Comparison of ENCODE assay signal across 22 cellular contexts in genomic region chr11:65844231-65844872, GRCh38. TPM values are rescaled to one million over a fixed set of nuclear protein-coding genes. Genes with fewer than 3 reads are reported as not detected.
DNase-seq lines count a peak whose midpoint lies in the region; ATAC-seq, FAIRE-seq and TF ChIP-seq lines count a peak whose summit lies in the region.
"Had no signal": no experiment of that assay in that cellular context is flagged by ENCODE, and none has a peak within 500 bp of the region (broad histone marks: within the 10 kb centered on the region; RNA-seq: fewer than 3 reads in every experiment).

No MANE protein-coding gene starts in this region.

- ATAC-seq in HepG2, result peak; percentile 68
- no peak for ATAC-seq in right lobe of liver
- ATAC-seq in GM23338, result no peak

- no peaks in the 10 kb centered on the region for H3K4me1 Mint-ChIP-seq in GM23338

- intact Hi-C loops in HepG2 (cut with micrococcal nuclease; ENCODE audit: unreplicated experiment), result no loop called here
- intact Hi-C loops in right lobe of liver (cut with DNase I), result no loop called here
- intact Hi-C loops in posterior vena cava (cut with DNase I), result no loop called here
- intact Hi-C loops in uterus (cut with DNase I; ENCODE audit: low total_unique reads), result no loop called here

- H3K27me3 ChIP-seq in HepG2 (ENCODE audit: control insufficient read depth in 1 of 2, insufficient read depth in 2 of 2, low read length in 2 of 2) (no peaks in the 10 kb centered on the region), right lobe of liver (no peaks in the 10 kb centered on the region), hepatocyte (no peaks in the 10 kb centered on the region), GM23338 (ENCODE audit: insufficient read depth) (no peaks in the 10 kb centered on the region), uterus (no peaks in the 10 kb centered on the region)
- H3K27me3 ChIP-seq: BE2C had no signal

- in situ Hi-C loops in HepG2 (cut with HindIII; ENCODE audit: extremely low pct_ligation_motif_present, low pct_unique_long_range_greater_than_20kb), result no loop called here

- no peak for FAIRE-seq in HepG2 (lab: Jason Lieb, UNC)
- FAIRE-seq: GM19239 had no signal

- H3K4me1 ChIP-seq in HepG2 (ENCODE audit: insufficient read depth, low read length) (peaks cover 44% of the 10 kb centered on the region), right lobe of liver (no peaks in the 10 kb centered on the region), hepatocyte (ENCODE audit: insufficient read depth) (peaks cover 8% of the 10 kb centered on the region), GM23338 (ENCODE audit: insufficient read depth) (no peaks in the 10 kb centered on the region; the same call in 1 of the 2 replicates), uterus (no peaks in the 10 kb centered on the region)
- H3K4me1 ChIP-seq: BE2C had no signal

- no peak for TF ChIP-seq POLR2A in HepG2 (IDR thresholded peaks at IDR 0.05; ENCODE audit: insufficient read depth in 1 of 2, low read depth in 2 of 2, low read length in 2 of 2)
- TF ChIP-seq POLR2A in right lobe of liver (IDR thresholded peaks at IDR 0.05), result no peak
- TF ChIP-seq POLR2A in uterus (IDR thresholded peaks at IDR 0.05), result no peak

- no peaks in the 10 kb centered on the region for H3K36me3 ChIP-seq in HepG2 (replicated peaks in 1 of 2; ENCODE audit: control insufficient read depth in 1 of 2, insufficient read depth in 2 of 2, low read length in 2 of 2)
- H3K36me3 ChIP-seq in right lobe of liver, result no peaks in the 10 kb centered on the region
- no peaks in the 10 kb centered on the region for H3K36me3 ChIP-seq in hepatocyte (replicated peaks; ENCODE audit: insufficient read depth, low read depth)
- no peaks in the 10 kb centered on the region for H3K36me3 ChIP-seq in GM23338 (ENCODE audit: insufficient read depth)
- no peaks in the 10 kb centered on the region for H3K36me3 ChIP-seq in uterus
- H3K36me3 ChIP-seq: BE2C had no signal

- no peak overlapping the region for H3K27ac Mint-ChIP-seq in GM23338

- H3K9ac ChIP-seq in HepG2 (ENCODE audit: insufficient read depth, low read depth, low read length), result 0 out of 2 replicates have a peak overlapping the region, but pooled peaks have one; percentile 7
- H3K9ac ChIP-seq: KMS-11, SK-N-SH had no signal

- no peaks in the 10 kb centered on the region for H3K9me3 ChIP-seq in HepG2 (ENCODE audit: low read length)
- H3K9me3 ChIP-seq in right lobe of liver, result no peaks in the 10 kb centered on the region
- no peaks in the 10 kb centered on the region for H3K9me3 ChIP-seq in hepatocyte (ENCODE audit: low read depth)
- no peaks in the 10 kb centered on the region for H3K9me3 ChIP-seq in uterus
- H3K9me3 ChIP-seq: BE2C, SK-N-SH had no signal

- H3K4me2 ChIP-seq in HepG2 (ENCODE audit: low read depth, low read length) (peak overlapping the region; percentile 52), hepatocyte (peak overlapping the region; percentile 43), GM23338 (no peak overlapping the region)
- H3K4me2 ChIP-seq: KMS-11, SK-N-SH had no signal

- TF ChIP-seq CTCF in HepG2 (CRISPR knock-in tag; IDR thresholded peaks at IDR 0.05) (no peak), right lobe of liver (IDR thresholded peaks at IDR 0.05) (no peak), hepatocyte (IDR thresholded peaks at IDR 0.05; ENCODE audit: poor library complexity) (no peak), GM23338 (conservative IDR thresholded peaks at IDR 0.05; ENCODE audit: low read depth in 2 of 2) (no peak), uterus (IDR thresholded peaks at IDR 0.05) (no peak)

- H3F3A ChIP-seq in GM23338 (replicated peaks; ENCODE audit: low read depth), result no peaks in the 10 kb centered on the region; the same call in 1 of the 2 replicates

- no peak overlapping the region for H2AFZ ChIP-seq in HepG2 (ENCODE audit: low read length)
- no peak overlapping the region for H2AFZ ChIP-seq in hepatocyte
- H2AFZ ChIP-seq in GM23338, result no peak overlapping the region

- H3K4me3 Mint-ChIP-seq in GM23338, result no peak overlapping the region

- TF ChIP-seq RAD21 in HepG2 (CRISPR knock-in tag; IDR thresholded peaks at IDR 0.05), result no peak

- H3K79me2 ChIP-seq in HepG2 (ENCODE audit: insufficient read depth, low read length) (no peaks in the 10 kb centered on the region), hepatocyte (no peaks in the 10 kb centered on the region), GM23338 (replicated peaks; ENCODE audit: insufficient read depth) (no peaks in the 10 kb centered on the region)

- H3K9me3 Mint-ChIP-seq in GM23338, result no peaks in the 10 kb centered on the region

- H3K4me3 ChIP-seq in HepG2 (replicated peaks in 1 of 3; ENCODE audit: insufficient read depth in 1 of 3, low read depth in 2 of 3, low read length in 3 of 3), result peak overlapping the region in 1 of 3 experiments; percentile 41; a peak in 2 of 6 replicates
- H3K4me3 ChIP-seq in right lobe of liver, result no peak overlapping the region
- H3K4me3 ChIP-seq in hepatocyte, result no peak overlapping the region
- no peak overlapping the region for H3K4me3 ChIP-seq in GM23338
- no peak overlapping the region for H3K4me3 ChIP-seq in uterus

- peaks cover 7% of the 10 kb centered on the region for H3K27me3 Mint-ChIP-seq in GM23338 (ENCODE audit: insufficient read depth, low read depth, poor library complexity)

- 8% methylated on average over 10 of the region's 10 CpGs for WGBS in HepG2 (ENCODE audit: low lambda C conversion rate)
- 74% methylated on average over 8 of the region's 10 CpGs for WGBS in right lobe of liver (ENCODE audit: insufficient coverage, low coverage, low lambda C conversion rate, missing lambda C conversion rate)
- WGBS in hepatocyte (ENCODE audit: low lambda C conversion rate, missing lambda C conversion rate), result 76% methylated on average over 10 of the region's 10 CpGs

- no TSS peak for BruUV-seq in HepG2 (replicated peaks; lab: Mats Ljungman, UMichigan)

- POLR2A ChIA-PET in HepG2 (lab: Yijun Ruan, JAX), result interaction anchor here (0.7 to 1.9 kb wide), 5 partner anchors 15 to 181 kb away, joined by 3 to 4 read pairs (median 4); partner anchors contain the start of genes CCDC85B, MUS81 and RELA

- TF ChIP-seq EP300 in HepG2 (IDR thresholded peaks at IDR 0.05; ENCODE audit: low read depth in 2 of 2, low read length in 2 of 2) (peak in 1 of 2 experiments; percentile 42; a peak in 2 of 4 replicates), HepG2 (CRISPR knock-in tag; IDR thresholded peaks at IDR 0.05; ENCODE audit: borderline replicate concordance) (no peak)

- DNase-seq in HepG2 (ENCODE audit: low spot score) (peak; percentile 80), right lobe of liver (no peak), hepatocyte (ENCODE audit: low spot score) (peak; percentile 22), posterior vena cava (ENCODE audit: low spot score) (peak; percentile 15), GM23338 (ENCODE audit: low spot score) (no peak), uterus (no peak), MV-4-11 (lab: John Stamatoyannopoulos, UW) (no peak), NCI-H1048 (lab: John Stamatoyannopoulos, UW) (no peak)
- DNase-seq: 8988T, ACHN, BE2C, H7, IMR-90, NCI-H1105, NCI-H1436 treated with DMSO at 0.1 percent for 48 hours, NCI-H2029, NCI-H446, NCI-H524 treated with DMSO at 0.1 percent for 48 hours, NCI-H774, SK-N-SH had no signal

- H4K20me1 ChIP-seq in HepG2 (ENCODE audit: insufficient read depth, low read length), result no peaks in the 10 kb centered on the region
- no peaks in the 10 kb centered on the region for H4K20me1 ChIP-seq in hepatocyte (ENCODE audit: insufficient read depth, poor library complexity, severe bottlenecking)
- H4K20me1 ChIP-seq in GM23338 (replicated peaks; ENCODE audit: insufficient read depth), result no peaks in the 10 kb centered on the region; the same call in 1 of the 2 replicates

- H3K9me2 ChIP-seq in hepatocyte (replicated peaks; ENCODE audit: insufficient read depth) (no peaks in the 10 kb centered on the region), GM23338 (ENCODE audit: insufficient read depth) (no peaks in the 10 kb centered on the region)
- H3K9me2 ChIP-seq: SK-N-SH had no signal

- H3K36me3 Mint-ChIP-seq in GM23338 (ENCODE audit: low read depth), result no peaks in the 10 kb centered on the region

- CTCF ChIA-PET in HepG2 (lab: Yijun Ruan, JAX; ENCODE audit: low intra/inter-chr PET ratio, low total read pairs), result no interaction called here

- H3K27ac ChIP-seq in HepG2 (ENCODE audit: extremely low read length, insufficient read depth, low read length), result peak overlapping the region; percentile 67
- H3K27ac ChIP-seq in right lobe of liver, result no peak overlapping the region
- H3K27ac ChIP-seq in hepatocyte, result peak overlapping the region; percentile 75
- no peak overlapping the region for H3K27ac ChIP-seq in GM23338 (ENCODE audit: low read depth)
- no peak overlapping the region for H3K27ac ChIP-seq in uterus
- H3K27ac ChIP-seq: KMS-11 had no signal

RNA-seq across cellular contexts. Expression of gene SNX32, which starts 10.6 kb away (rescaled TPM):
- total RNA-seq in HepG2 (2016; rRNA removed; fragmentation: Illumina TruSeq; extraction: Trizol), result 0.09 TPM in 1 of 2 replicates, not detected in the other
- total RNA-seq in HepG2 (2016; cell fraction: cytosol; rRNA removed; fragmentation: Illumina TruSeq; extraction: Trizol; ENCODE audit: low read depth), result not detected in 2 replicates
- total RNA-seq in HepG2 (2016; cell fraction: insoluble cytoplasmic fraction; rRNA removed; fragmentation: Illumina TruSeq; extraction: Trizol), result 0.17 TPM in 1 of 2 replicates, not detected in the other
- total RNA-seq in HepG2 (2016; cell fraction: membrane; rRNA removed; fragmentation: Illumina TruSeq; extraction: Trizol), result not detected in 2 replicates
- 0.16 TPM in 1 of 2 replicates, not detected in the other for total RNA-seq in HepG2 (2016; cell fraction: nucleus; rRNA removed; fragmentation: Illumina TruSeq; extraction: Trizol)
- polyA plus RNA-seq in HepG2 (2011; rRNA removed), result 0.29 and 0.34 TPM in 2 replicates
- polyA plus RNA-seq in HepG2 (2011; cell fraction: cytosol; rRNA removed), result 0.08 and 0.30 TPM in 2 replicates
- polyA plus RNA-seq in HepG2 (2011; cell fraction: nucleus; rRNA removed), result 4.2 and 5.7 TPM in 2 replicates
- 0.19 and 0.35 TPM in 2 replicates for polyA plus RNA-seq in HepG2 (2012)
- polyA plus RNA-seq in HepG2 (2016; cell fraction: cytosol; fragmentation: Illumina TruSeq; extraction: Trizol; ENCODE audit: low read depth), result 0.17 TPM in 1 of 2 replicates, not detected in the other
- polyA plus RNA-seq in HepG2 (2016; cell fraction: insoluble cytoplasmic fraction; fragmentation: Illumina TruSeq; extraction: Trizol; ENCODE audit: low read depth), result 0.19 TPM in 1 of 2 replicates, not detected in the other
- 0.08 and 0.22 TPM in 2 replicates for polyA plus RNA-seq in HepG2 (2016; cell fraction: membrane; fragmentation: Illumina TruSeq; extraction: Trizol; ENCODE audit: low read depth)
- 0.52 and 0.55 TPM in 2 replicates for polyA plus RNA-seq in HepG2 (2016; cell fraction: nucleus; fragmentation: Illumina TruSeq; extraction: Trizol; ENCODE audit: insufficient read depth, low read depth)
- polyA minus RNA-seq in HepG2 (2011; rRNA and poly(A)+ RNA removed; ENCODE audit: low replicate concordance), result 0.30 and 0.86 TPM in 2 replicates
- not detected in 2 replicates for polyA minus RNA-seq in HepG2 (2011; cell fraction: cytosol; rRNA and poly(A)+ RNA removed)
- polyA minus RNA-seq in HepG2 (2011; cell fraction: nucleus; rRNA and poly(A)+ RNA removed), result 0.75 and 1.4 TPM in 2 replicates
- total RNA-seq in right lobe of liver, result under 1 TPM in 3 of 6 experiments, not detected in 3; 0.16 to 0.37 (median 0.31) TPM
- total RNA-seq in hepatocyte, result 2.3 and 2.9 TPM in 2 replicates
- polyA plus RNA-seq in hepatocyte, result 5.1 and 6.0 TPM in 2 replicates
- under 1 TPM; 0.52 to 0.65 TPM for total RNA-seq in posterior vena cava
- 0.49 TPM in 1 of 2 replicates, not detected in the other for total RNA-seq in GM23338 (2014; rRNA removed; shearing (Covaris generic))
- 1.2 and 2.4 TPM in 2 replicates for polyA plus RNA-seq in GM23338 (2016; fragmentation: Nextera tagmentation; extraction: Ambion mirVana)
- 1 to 10 TPM in 1 of 4 donors, under 1 TPM in 1, not detected in 2; 0.58 to 2.6 TPM for total RNA-seq in uterus

RNA-seq across cellular contexts. Expression of gene CFL1, which starts 13.6 kb away (rescaled TPM):
- total RNA-seq in HepG2 (2016; rRNA removed; fragmentation: Illumina TruSeq; extraction: Trizol), result 383 and 458 TPM in 2 replicates
- 49.6 and 56.4 TPM in 2 replicates for total RNA-seq in HepG2 (2016; cell fraction: cytosol; rRNA removed; fragmentation: Illumina TruSeq; extraction: Trizol; ENCODE audit: low read depth)
- total RNA-seq in HepG2 (2016; cell fraction: insoluble cytoplasmic fraction; rRNA removed; fragmentation: Illumina TruSeq; extraction: Trizol), result 365 and 431 TPM in 2 replicates
- 92.4 and 99.4 TPM in 2 replicates for total RNA-seq in HepG2 (2016; cell fraction: membrane; rRNA removed; fragmentation: Illumina TruSeq; extraction: Trizol)
- total RNA-seq in HepG2 (2016; cell fraction: nucleus; rRNA removed; fragmentation: Illumina TruSeq; extraction: Trizol), result 154 and 171 TPM in 2 replicates
- 347 and 379 TPM in 2 replicates for polyA plus RNA-seq in HepG2 (2011; rRNA removed)
- 649 and 884 TPM in 2 replicates for polyA plus RNA-seq in HepG2 (2011; cell fraction: cytosol; rRNA removed)
- 218 and 244 TPM in 2 replicates for polyA plus RNA-seq in HepG2 (2011; cell fraction: nucleus; rRNA removed)
- polyA plus RNA-seq in HepG2 (2012), result 289 and 295 TPM in 2 replicates
- polyA plus RNA-seq in HepG2 (2016; cell fraction: cytosol; fragmentation: Illumina TruSeq; extraction: Trizol; ENCODE audit: low read depth), result 112 and 116 TPM in 2 replicates
- polyA plus RNA-seq in HepG2 (2016; cell fraction: insoluble cytoplasmic fraction; fragmentation: Illumina TruSeq; extraction: Trizol; ENCODE audit: low read depth), result 879 and 1,116 TPM in 2 replicates
- polyA plus RNA-seq in HepG2 (2016; cell fraction: membrane; fragmentation: Illumina TruSeq; extraction: Trizol; ENCODE audit: low read depth), result 173 and 178 TPM in 2 replicates
- polyA plus RNA-seq in HepG2 (2016; cell fraction: nucleus; fragmentation: Illumina TruSeq; extraction: Trizol; ENCODE audit: insufficient read depth, low read depth), result 427 and 437 TPM in 2 replicates
- 360 and 1,083 TPM in 2 replicates for polyA minus RNA-seq in HepG2 (2011; rRNA and poly(A)+ RNA removed; ENCODE audit: low replicate concordance)
- 284 and 320 TPM in 2 replicates for polyA minus RNA-seq in HepG2 (2011; cell fraction: cytosol; rRNA and poly(A)+ RNA removed)
- 153 and 218 TPM in 2 replicates for polyA minus RNA-seq in HepG2 (2011; cell fraction: nucleus; rRNA and poly(A)+ RNA removed)
- total RNA-seq in right lobe of liver, result 100 to 1,000 TPM; 219 to 503 (median 313) TPM
- total RNA-seq in hepatocyte, result 720 and 758 TPM in 2 replicates
- polyA plus RNA-seq in hepatocyte, result 1,698 and 1,708 TPM in 2 replicates
- 100 to 1,000 TPM; 697 to 707 TPM for total RNA-seq in posterior vena cava
- 981 and 1,393 TPM in 2 replicates for total RNA-seq in GM23338 (2014; rRNA removed; shearing (Covaris generic))
- polyA plus RNA-seq in GM23338 (2016; fragmentation: Nextera tagmentation; extraction: Ambion mirVana), result 1,996 and 2,124 TPM in 2 replicates
- total RNA-seq in uterus, result 100 to 1,000 TPM; 227 to 514 (median 399) TPM

RNA-seq across cellular contexts. Expression of gene MUS81, which starts 15.9 kb away (rescaled TPM):
- total RNA-seq in HepG2 (2016; rRNA removed; fragmentation: Illumina TruSeq; extraction: Trizol) (13.2 and 25.6 TPM in 2 replicates), right lobe of liver (10 to 100 TPM; 14.0 to 25.6 (median 19.7) TPM), hepatocyte (22.3 and 23.8 TPM in 2 replicates), posterior vena cava (10 to 100 TPM; 41.8 to 48.2 TPM), uterus (100 to 1,000 TPM in 1 of 4 donors, 10 to 100 TPM in 3; 28.8 to 108 (median 75.0) TPM)
- 9.1 and 9.8 TPM in 2 replicates for total RNA-seq in HepG2 (2016; cell fraction: cytosol; rRNA removed; fragmentation: Illumina TruSeq; extraction: Trizol; ENCODE audit: low read depth)
- total RNA-seq in HepG2 (2016; cell fraction: insoluble cytoplasmic fraction; rRNA removed; fragmentation: Illumina TruSeq; extraction: Trizol), result 10.0 and 23.4 TPM in 2 replicates
- 9.8 and 11.9 TPM in 2 replicates for total RNA-seq in HepG2 (2016; cell fraction: membrane; rRNA removed; fragmentation: Illumina TruSeq; extraction: Trizol)
- 33.1 and 33.6 TPM in 2 replicates for total RNA-seq in HepG2 (2016; cell fraction: nucleus; rRNA removed; fragmentation: Illumina TruSeq; extraction: Trizol)
- polyA plus RNA-seq in HepG2 (2011; rRNA removed) (30.2 and 43.6 TPM in 2 replicates), hepatocyte (47.0 and 51.7 TPM in 2 replicates), GM23338 (2016; fragmentation: Nextera tagmentation; extraction: Ambion mirVana) (38.5 and 39.1 TPM in 2 replicates)
- polyA plus RNA-seq in HepG2 (2011; cell fraction: cytosol; rRNA removed), result 9.6 and 15.1 TPM in 2 replicates
- 256 and 293 TPM in 2 replicates for polyA plus RNA-seq in HepG2 (2011; cell fraction: nucleus; rRNA removed)
- 17.9 and 34.3 TPM in 2 replicates for polyA plus RNA-seq in HepG2 (2012)
- polyA plus RNA-seq in HepG2 (2016; cell fraction: cytosol; fragmentation: Illumina TruSeq; extraction: Trizol; ENCODE audit: low read depth), result 5.3 and 7.5 TPM in 2 replicates
- polyA plus RNA-seq in HepG2 (2016; cell fraction: insoluble cytoplasmic fraction; fragmentation: Illumina TruSeq; extraction: Trizol; ENCODE audit: low read depth), result 10.0 and 14.2 TPM in 2 replicates
- polyA plus RNA-seq in HepG2 (2016; cell fraction: membrane; fragmentation: Illumina TruSeq; extraction: Trizol; ENCODE audit: low read depth), result 9.0 and 9.4 TPM in 2 replicates
- polyA plus RNA-seq in HepG2 (2016; cell fraction: nucleus; fragmentation: Illumina TruSeq; extraction: Trizol; ENCODE audit: insufficient read depth, low read depth), result 70.1 TPM in 2 replicates
- polyA minus RNA-seq in HepG2 (2011; rRNA and poly(A)+ RNA removed; ENCODE audit: low replicate concordance), result 21.4 and 58.7 TPM in 2 replicates
- polyA minus RNA-seq in HepG2 (2011; cell fraction: cytosol; rRNA and poly(A)+ RNA removed), result 5.5 and 5.8 TPM in 2 replicates
- 60.9 and 66.5 TPM in 2 replicates for polyA minus RNA-seq in HepG2 (2011; cell fraction: nucleus; rRNA and poly(A)+ RNA removed)
- 35.5 and 48.6 TPM in 2 replicates for total RNA-seq in GM23338 (2014; rRNA removed; shearing (Covaris generic))

RNA-seq across cellular contexts. Expression of gene EFEMP2, which starts 28.2 kb away (rescaled TPM):
- 3.7 and 7.4 TPM in 2 replicates for total RNA-seq in HepG2 (2016; rRNA removed; fragmentation: Illumina TruSeq; extraction: Trizol)
- 15.2 and 15.7 TPM in 2 replicates for total RNA-seq in HepG2 (2016; cell fraction: cytosol; rRNA removed; fragmentation: Illumina TruSeq; extraction: Trizol; ENCODE audit: low read depth)
- 3.7 and 8.2 TPM in 2 replicates for total RNA-seq in HepG2 (2016; cell fraction: insoluble cytoplasmic fraction; rRNA removed; fragmentation: Illumina TruSeq; extraction: Trizol)
- total RNA-seq in HepG2 (2016; cell fraction: membrane; rRNA removed; fragmentation: Illumina TruSeq; extraction: Trizol), result 12.4 and 16.0 TPM in 2 replicates
- 7.8 and 14.5 TPM in 2 replicates for total RNA-seq in HepG2 (2016; cell fraction: nucleus; rRNA removed; fragmentation: Illumina TruSeq; extraction: Trizol)
- polyA plus RNA-seq in HepG2 (2011; rRNA removed), result 29.7 and 34.3 TPM in 2 replicates
- polyA plus RNA-seq in HepG2 (2011; cell fraction: cytosol; rRNA removed), result 17.6 and 22.8 TPM in 2 replicates
- 150 and 216 TPM in 2 replicates for polyA plus RNA-seq in HepG2 (2011; cell fraction: nucleus; rRNA removed)
- polyA plus RNA-seq in HepG2 (2012), result 12.1 and 14.4 TPM in 2 replicates
- polyA plus RNA-seq in HepG2 (2016; cell fraction: cytosol; fragmentation: Illumina TruSeq; extraction: Trizol; ENCODE audit: low read depth), result 19.2 and 19.9 TPM in 2 replicates
- 5.8 and 5.9 TPM in 2 replicates for polyA plus RNA-seq in HepG2 (2016; cell fraction: insoluble cytoplasmic fraction; fragmentation: Illumina TruSeq; extraction: Trizol; ENCODE audit: low read depth)
- polyA plus RNA-seq in HepG2 (2016; cell fraction: membrane; fragmentation: Illumina TruSeq; extraction: Trizol; ENCODE audit: low read depth), result 18.0 and 19.9 TPM in 2 replicates
- 20.2 and 23.5 TPM in 2 replicates for polyA plus RNA-seq in HepG2 (2016; cell fraction: nucleus; fragmentation: Illumina TruSeq; extraction: Trizol; ENCODE audit: insufficient read depth, low read depth)
- polyA minus RNA-seq in HepG2 (2011; rRNA and poly(A)+ RNA removed; ENCODE audit: low replicate concordance), result 2.1 and 18.1 TPM in 2 replicates
- 4.1 and 4.8 TPM in 2 replicates for polyA minus RNA-seq in HepG2 (2011; cell fraction: cytosol; rRNA and poly(A)+ RNA removed)
- polyA minus RNA-seq in HepG2 (2011; cell fraction: nucleus; rRNA and poly(A)+ RNA removed), result 14.5 and 17.7 TPM in 2 replicates
- 10 to 100 TPM in 1 of 6 experiments, 1 to 10 TPM in 5; 5.1 to 13.9 (median 7.8) TPM for total RNA-seq in right lobe of liver
- total RNA-seq in hepatocyte, result 65.2 and 69.7 TPM in 2 replicates
- 197 and 230 TPM in 2 replicates for polyA plus RNA-seq in hepatocyte
- total RNA-seq in posterior vena cava, result 100 to 1,000 TPM; 111 to 131 TPM
- 4.5 and 9.4 TPM in 2 replicates for total RNA-seq in GM23338 (2014; rRNA removed; shearing (Covaris generic))
- polyA plus RNA-seq in GM23338 (2016; fragmentation: Nextera tagmentation; extraction: Ambion mirVana), result 7.4 and 8.0 TPM in 2 replicates
- 100 to 1,000 TPM in 1 of 4 donors, 10 to 100 TPM in 3; 56.1 to 165 (median 87.3) TPM for total RNA-seq in uterus

RNA-seq across cellular contexts. Expression of gene CTSW, which starts 35.3 kb away (rescaled TPM):
- total RNA-seq in HepG2 (2016; rRNA removed; fragmentation: Illumina TruSeq; extraction: Trizol) (not detected in 2 replicates), right lobe of liver (1 to 10 TPM in 3 of 6 experiments, under 1 TPM in 3; 0.49 to 1.3 (median 1.0) TPM), hepatocyte (not detected in 2 replicates), posterior vena cava (1 to 10 TPM; 1.4 to 1.8 TPM), uterus (1 to 10 TPM in 1 of 4 donors, under 1 TPM in 1, not detected in 2; 0.62 to 3.6 TPM)
- total RNA-seq in HepG2 (2016; cell fraction: cytosol; rRNA removed; fragmentation: Illumina TruSeq; extraction: Trizol; ENCODE audit: low read depth), result not detected in 2 replicates
- not detected in 2 replicates for total RNA-seq in HepG2 (2016; cell fraction: insoluble cytoplasmic fraction; rRNA removed; fragmentation: Illumina TruSeq; extraction: Trizol)
- not detected in 2 replicates for total RNA-seq in HepG2 (2016; cell fraction: membrane; rRNA removed; fragmentation: Illumina TruSeq; extraction: Trizol)
- total RNA-seq in HepG2 (2016; cell fraction: nucleus; rRNA removed; fragmentation: Illumina TruSeq; extraction: Trizol), result not detected in 2 replicates
- polyA plus RNA-seq in HepG2 (2011; rRNA removed) (0.09 TPM in 1 of 2 replicates, not detected in the other), hepatocyte (0.15 and 0.56 TPM in 2 replicates), GM23338 (2016; fragmentation: Nextera tagmentation; extraction: Ambion mirVana) (0.17 TPM in 1 of 2 replicates, not detected in the other)
- polyA plus RNA-seq in HepG2 (2011; cell fraction: cytosol; rRNA removed), result not detected in 2 replicates
- 0.24 TPM in 1 of 2 replicates, not detected in the other for polyA plus RNA-seq in HepG2 (2011; cell fraction: nucleus; rRNA removed)
- polyA plus RNA-seq in HepG2 (2012), result 0.29 TPM in 1 of 2 replicates, not detected in the other
- not detected in 2 replicates for polyA plus RNA-seq in HepG2 (2016; cell fraction: cytosol; fragmentation: Illumina TruSeq; extraction: Trizol; ENCODE audit: low read depth)
- polyA plus RNA-seq in HepG2 (2016; cell fraction: insoluble cytoplasmic fraction; fragmentation: Illumina TruSeq; extraction: Trizol; ENCODE audit: low read depth), result not detected in 2 replicates
- not detected in 2 replicates for polyA plus RNA-seq in HepG2 (2016; cell fraction: membrane; fragmentation: Illumina TruSeq; extraction: Trizol; ENCODE audit: low read depth)
- not detected in 2 replicates for polyA plus RNA-seq in HepG2 (2016; cell fraction: nucleus; fragmentation: Illumina TruSeq; extraction: Trizol; ENCODE audit: insufficient read depth, low read depth)
- not detected in 2 replicates for polyA minus RNA-seq in HepG2 (2011; rRNA and poly(A)+ RNA removed; ENCODE audit: low replicate concordance)
- polyA minus RNA-seq in HepG2 (2011; cell fraction: cytosol; rRNA and poly(A)+ RNA removed), result not detected in 2 replicates
- polyA minus RNA-seq in HepG2 (2011; cell fraction: nucleus; rRNA and poly(A)+ RNA removed), result not detected in 2 replicates
- not detected in 2 replicates for total RNA-seq in GM23338 (2014; rRNA removed; shearing (Covaris generic))
- total RNA-seq: H7 had no signal

Comparison
In these comparisons a context has a peak if more than half of its experiments do, and no peak if none do; other contexts are left out.
1. DNase-seq: peak in HepG2 (single experiment), hepatocyte (single experiment) and posterior vena cava (single experiment); none in right lobe of liver (0 of 3), GM23338 (single experiment), uterus (0 of 2), MV-4-11 (single experiment) and NCI-H1048 (single experiment).
2. H3K27ac ChIP-seq: peak in HepG2 (single experiment) and hepatocyte (single experiment); none in right lobe of liver (0 of 3), GM23338 (single experiment) and uterus (0 of 2).